In genomic region chr12:125373375-125373774, GRCh38 we compare ENCODE assay signal across 10 cellular contexts.
"Had no signal": no experiment of that assay in that cellular context is flagged by ENCODE, and none has a peak within 500 bp of the region (broad histone marks: within the 10 kb centered on the region; RNA-seq: fewer than 3 reads in every experiment).

No MANE protein-coding gene starts in this region.

- H3K9ac ChIP-seq: KMS-11 had no signal

- ATAC-seq: HCT116 had no signal

- H3K4me1 ChIP-seq: HAP-1 had no signal

- H3K4me3 Mint-ChIP-seq: HFFc6 had no signal

- FAIRE-seq: H54, HTR-8/SVneo had no signal

- DNase-seq: GOT3, HFFc6, IMR-90, Karpas-422, KBM-7 had no signal

- H3K4me2 ChIP-seq: KMS-11 had no signal

- H3K36me3 ChIP-seq: HAP-1 had no signal

- H3K27ac Mint-ChIP-seq: HFFc6 had no signal

- H3K4me3 ChIP-seq: HAP-1 had no signal

- H3K9me3 ChIP-seq: HAP-1 had no signal

- H3K27ac ChIP-seq: KMS-11 had no signal
